14 cellular contexts compared by ENCODE assay signal in genomic region chr1:230143534-230143933, GRCh38.
A peak's percentile ranks its signal among the peaks of the same experiment; 100 is the strongest.
DNase-seq lines count a peak whose midpoint lies in the region; ATAC-seq and TF ChIP-seq lines count a peak whose summit lies in the region.
"Had no signal": no experiment of that assay in that cellular context is flagged by ENCODE, and none has a peak within 500 bp of the region (broad histone marks: within the 10 kb centered on the region; RNA-seq: fewer than 3 reads in every experiment).

No MANE protein-coding gene starts in this region.

- H2BK120ac ChIP-seq in neuronal stem cell (ENCODE audit: low read depth, low read length) = no peak overlapping the region

- no peak overlapping the region for H2BK12ac ChIP-seq in neuronal stem cell (ENCODE audit: low read length)

- H3K36me3 ChIP-seq in neuronal stem cell (replicated peaks in 1 of 2; ENCODE audit: control insufficient read depth in 2 of 2, insufficient read depth in 2 of 2, low read length in 2 of 2) = no peaks in the 10 kb centered on the region

- no peak overlapping the region for H2BK15ac ChIP-seq in neuronal stem cell (ENCODE audit: low read length)

- no peak overlapping the region for H3K4me3 Mint-ChIP-seq in brain
- H3K4me3 Mint-ChIP-seq: T-helper 1 cell treated with Interleukin-12 subunit alpha and Interleukin-12 subunit beta and Interleukin-4 antibody, amounts not matched to agents 30 μg/mL and 1 μg/mL, for 36 hours had no signal

- peak; percentile 52 for DNase-seq in COLO668 (lab: John Stamatoyannopoulos, UW; ENCODE audit: unreplicated experiment)
- DNase-seq in NCI-H345 treated with DMSO at 0.1 percent for 48 hours (lab: John Stamatoyannopoulos, UW; ENCODE audit: unreplicated experiment) = peak; percentile 67
- DNase-seq in neuronal stem cell (ENCODE audit: low spot score) = no peak
- DNase-seq in stimulated activated CD4-positive, alpha-beta T cell treated with anti-CD3 and anti-CD28 coated beads, Interleukin-15, amount 100 ng/mL, for 24 hours = no peak
- DNase-seq: activated CD4-positive, alpha-beta T cell treated with anti-CD3 and anti-CD28 coated beads for 1 hour; activated gamma-delta T cell treated with Interleukin-2 at 50 U/mL for 16 hours; AML-193; GOT3; MV-4-11; NCI-H2107 had no signal

- TF ChIP-seq CTCF in brain (conservative IDR thresholded peaks at IDR 0.05) = no peak

- H3K79me1 ChIP-seq in neuronal stem cell (ENCODE audit: low read depth, low read length) = peaks cover 4% of the 10 kb centered on the region

- H2AK5ac ChIP-seq in neuronal stem cell (ENCODE audit: low read depth, low read length) = no peak overlapping the region

- no peak overlapping the region for H3K27ac ChIP-seq in neuronal stem cell (replicated peaks; ENCODE audit: low read length)

- H3K4ac ChIP-seq in neuronal stem cell (ENCODE audit: low read length) = no peak overlapping the region

- no CpG with 5 or more reads among the region's 9 CpGs for WGBS in neuronal stem cell (ENCODE audit: extremely low coverage in 2 of 2, insufficient read length in 2 of 2, insufficient replicate concordance in 1 of 2), 2 donors

- no peaks in the 10 kb centered on the region for H3K36me3 Mint-ChIP-seq in brain

- no peak overlapping the region for H3K18ac ChIP-seq in neuronal stem cell (ENCODE audit: low read length)

- H3K23ac ChIP-seq in neuronal stem cell (ENCODE audit: low read depth, low read length, poor library complexity) = no peak overlapping the region

- no peak overlapping the region for H3K4me3 ChIP-seq in neuronal stem cell (ENCODE audit: low read length in 2 of 2)

- H2BK5ac ChIP-seq in neuronal stem cell (ENCODE audit: low read length) = no peak overlapping the region

- peak overlapping the region; percentile 31 for H3K9ac ChIP-seq in neuronal stem cell (ENCODE audit: low read depth, low read length, poor library complexity)

- H4K91ac ChIP-seq in neuronal stem cell (ENCODE audit: low read depth, low read length, poor library complexity) = no peak overlapping the region

- peak overlapping the region; percentile 20 to 79 (median 71) for H3K27ac Mint-ChIP-seq in brain
- H3K27ac Mint-ChIP-seq: T-helper 1 cell treated with Interleukin-12 subunit alpha and Interleukin-12 subunit beta and Interleukin-4 antibody, amounts not matched to agents 30 μg/mL and 1 μg/mL, for 36 hours had no signal

- H3K4me2 ChIP-seq in neuronal stem cell (ENCODE audit: insufficient read depth, low read length, poor library complexity, severe bottlenecking) = no peak overlapping the region

- H3K9me3 ChIP-seq in neuronal stem cell (replicated peaks in 1 of 2; ENCODE audit: control insufficient read depth in 2 of 2, insufficient read depth in 1 of 2, low read depth in 1 of 2, low read length in 2 of 2) = no peaks in the 10 kb centered on the region

- H3K9me3 Mint-ChIP-seq in brain = no peaks in the 10 kb centered on the region
- H3K9me3 Mint-ChIP-seq: T-helper 1 cell treated with Interleukin-12 subunit alpha and Interleukin-12 subunit beta and Interleukin-4 antibody, amounts not matched to agents 30 μg/mL and 1 μg/mL, for 36 hours had no signal

- ATAC-seq in HG03565 (IDR thresholded peaks at IDR 0.05; ENCODE audit: unreplicated experiment) = no peak
- no peak for ATAC-seq in HG02970 (IDR thresholded peaks at IDR 0.05; ENCODE audit: low FRiP score, unreplicated experiment)

- H4K8ac ChIP-seq in neuronal stem cell (ENCODE audit: low read depth, low read length) = no peak overlapping the region

- peaks cover 28 to 29% of the 10 kb centered on the region in 2 donors for H3K4me1 ChIP-seq in neuronal stem cell (ENCODE audit: control insufficient read depth in 2 of 2, insufficient read depth in 1 of 2, low read depth in 1 of 2, low read length in 2 of 2)

- no peaks in the 10 kb centered on the region for H3K27me3 ChIP-seq in neuronal stem cell (ENCODE audit: control insufficient read depth in 3 of 3, insufficient read depth in 3 of 3, low read depth in 1 of 3, low read length in 3 of 3)

- peaks cover 100% of the 10 kb centered on the region for H3K4me1 Mint-ChIP-seq in brain

- H2AFZ ChIP-seq in neuronal stem cell (ENCODE audit: low read length) = no peak overlapping the region

- no peak overlapping the region for H3K14ac ChIP-seq in neuronal stem cell (ENCODE audit: low read length)

- H3K27me3 Mint-ChIP-seq in brain = no peaks in the 10 kb centered on the region

Comparison
In these comparisons a context has a peak if more than half of its experiments do, and no peak if none do; other contexts are left out.
1. DNase-seq: peak in COLO668 (single experiment) and NCI-H345 treated with DMSO at 0.1 percent for 48 hours (single experiment); none in neuronal stem cell (single experiment) and stimulated activated CD4-positive, alpha-beta T cell treated with anti-CD3 and anti-CD28 coated beads, Interleukin-15, amount 100 ng/mL, for 24 hours (single experiment).